Comparison of ENCODE assay signal across 17 cellular contexts in the genomic region with DNA sequence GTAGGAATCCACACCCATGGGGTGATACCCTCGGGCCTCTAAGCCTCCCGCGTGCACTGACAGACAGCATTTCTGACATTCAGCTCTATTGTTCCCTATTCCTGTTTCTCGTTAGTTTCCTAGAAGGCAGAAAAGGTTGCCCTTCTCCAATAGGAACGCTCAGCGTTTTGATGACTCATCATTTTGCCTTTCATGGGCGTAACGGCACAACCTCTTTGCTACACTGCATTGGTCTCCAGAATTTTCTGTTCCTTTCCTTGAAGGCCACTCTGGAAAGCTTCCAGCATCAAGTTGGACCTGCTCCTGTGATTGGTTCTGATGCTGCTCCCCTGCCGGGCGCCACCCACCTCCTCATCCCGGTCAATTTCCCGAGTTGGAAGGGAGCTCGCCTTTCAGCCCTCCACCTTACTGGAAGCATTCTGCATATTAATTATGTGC. TPM values are rescaled to one million over a fixed set of nuclear protein-coding genes. Genes with fewer than 3 reads are reported as not detected.
DNase-seq lines count a peak whose midpoint lies in the region; ATAC-seq and TF ChIP-seq lines count a peak whose summit lies in the region.
"Had no signal": no experiment of that assay in that cellular context is flagged by ENCODE, and none has a peak within 500 bp of the region (broad histone marks: within the 10 kb centered on the region; RNA-seq: fewer than 3 reads in every experiment).

No MANE protein-coding gene starts in this region.

- no peak overlapping the region for H2BK15ac ChIP-seq in neuronal stem cell (ENCODE audit: low read length)

- H3K27ac ChIP-seq in BLaER1 (no peak overlapping the region), SK-N-MC (no peak overlapping the region), neuronal stem cell (replicated peaks; ENCODE audit: low read length) (no peak overlapping the region), tibial nerve (no peak overlapping the region)
- H3K27ac ChIP-seq: vagina, WERI-Rb-1 had no signal

- no peak overlapping the region for H3K4ac ChIP-seq in neuronal stem cell (ENCODE audit: low read length)

- DNase-seq in SK-N-MC (ENCODE audit: low read depth, low spot score) (no peak), fibroblast of mammary gland (ENCODE audit: low read depth) (peak; percentile 25), neuronal stem cell (ENCODE audit: low spot score) (no peak), HuH-7.5 (ENCODE audit: low spot score) (no peak), osteocyte (ENCODE audit: extremely low spot score, unreplicated experiment) (no peak), tibial nerve (ENCODE audit: low spot score in 2 of 2) (no peak)
- no peak for DNase-seq in stimulated activated naive B cell treated with anti-CD40 and anti-IgM and Interleukin-4, amounts not matched to agents 10 μg/mL and 1 μg/mL and 100 μg/mL, for 72 hours
- DNase-seq: activated CD4-positive, alpha-beta T cell treated with anti-CD3 and anti-CD28 coated beads, Interleukin-2, amount 50 U/mL, for 48 hours; activated naive CD4-positive, alpha-beta T cell treated with anti-CD3 and anti-CD28 coated beads, Interleukin-2, amount 10 ng/mL, durations not matched to agents 7 days and 5 days; activated T-cell treated with anti-CD3 and anti-CD28 coated beads, Interleukin-2, amount 50 U/mL, for 1 hour; hippocampal formation; NCI-H1417 treated with DMSO at 0.1 percent for 48 hours; SIG-M5; stimulated activated CD4-positive, alpha-beta T cell treated with anti-CD3 and anti-CD28 coated beads, Interleukin-12 subunit alpha, Interleukin-12 subunit beta, amount 100 ng/mL, for 4 hours; WERI-Rb-1 had no signal

- H3K27ac Mint-ChIP-seq in stimulated activated naive B cell treated with anti-CD40 and anti-IgM and Interleukin-4, amounts not matched to agents 10 μg/mL and 1 μg/mL and 100 μg/mL, for 72 hours, result no peak overlapping the region
- H3K27ac Mint-ChIP-seq in osteocyte (ENCODE audit: unreplicated experiment), result no peak overlapping the region
- H3K27ac Mint-ChIP-seq: activated naive CD4-positive, alpha-beta T cell treated with anti-CD3 and anti-CD28 coated beads, Interleukin-2, amount 10 ng/mL, durations not matched to agents 7 days and 5 days had no signal

- no peak overlapping the region for H2BK120ac ChIP-seq in neuronal stem cell (ENCODE audit: low read depth, low read length)

- H2BK5ac ChIP-seq in neuronal stem cell (ENCODE audit: low read length), result no peak overlapping the region

- TF ChIP-seq EP300 in tibial nerve (IDR thresholded peaks at IDR 0.05), result no peak

- H3K18ac ChIP-seq in neuronal stem cell (ENCODE audit: low read length), result no peak overlapping the region

- no peak overlapping the region for H2AK5ac ChIP-seq in neuronal stem cell (ENCODE audit: low read depth, low read length)

- H3K4me1 Mint-ChIP-seq in stimulated activated naive B cell treated with anti-CD40 and anti-IgM and Interleukin-4, amounts not matched to agents 10 μg/mL and 1 μg/mL and 100 μg/mL, for 72 hours, result no peaks in the 10 kb centered on the region
- no peaks in the 10 kb centered on the region for H3K4me1 Mint-ChIP-seq in osteocyte (ENCODE audit: unreplicated experiment)

- peak overlapping the region; percentile 15 for H2AFZ ChIP-seq in neuronal stem cell (ENCODE audit: low read length)

- H2BK12ac ChIP-seq in neuronal stem cell (ENCODE audit: low read length), result no peak overlapping the region

- H3K14ac ChIP-seq in neuronal stem cell (ENCODE audit: low read length), result no peak overlapping the region

- no peak for TF ChIP-seq CTCF in fibroblast of mammary gland (conservative IDR thresholded peaks at IDR 0.05; ENCODE audit: control insufficient read depth, insufficient read depth, low read depth, low read length)
- no peak for TF ChIP-seq CTCF in osteocyte (IDR thresholded peaks at IDR 0.05)
- no peak for TF ChIP-seq CTCF in tibial nerve (IDR thresholded peaks at IDR 0.05)

- H3K4me3 ChIP-seq in BLaER1, result no peak overlapping the region
- peak overlapping the region; percentile 32 for H3K4me3 ChIP-seq in SK-N-MC
- no peak overlapping the region for H3K4me3 ChIP-seq in fibroblast of mammary gland (ENCODE audit: control insufficient read depth, low read depth, low read length)
- no peak overlapping the region for H3K4me3 ChIP-seq in neuronal stem cell (ENCODE audit: low read length in 2 of 2)
- no peak overlapping the region for H3K4me3 ChIP-seq in tibial nerve
- H3K4me3 ChIP-seq: vagina had no signal

- H3K9me3 ChIP-seq in BLaER1 (no peaks in the 10 kb centered on the region), SK-N-MC (ENCODE audit: low read depth, low read length) (no peaks in the 10 kb centered on the region), neuronal stem cell (replicated peaks in 1 of 2; ENCODE audit: control insufficient read depth in 2 of 2, insufficient read depth in 1 of 2, low read depth in 1 of 2, low read length in 2 of 2) (no peaks in the 10 kb centered on the region), tibial nerve (no peaks in the 10 kb centered on the region)
- H3K9me3 ChIP-seq: vagina had no signal

- H3K36me3 Mint-ChIP-seq in stimulated activated naive B cell treated with anti-CD40 and anti-IgM and Interleukin-4, amounts not matched to agents 10 μg/mL and 1 μg/mL and 100 μg/mL, for 72 hours, result peaks cover 2 to 4% of the 10 kb centered on the region in 2 donors
- no peaks in the 10 kb centered on the region for H3K36me3 Mint-ChIP-seq in osteocyte (ENCODE audit: unreplicated experiment)
- H3K36me3 Mint-ChIP-seq: activated naive CD4-positive, alpha-beta T cell treated with anti-CD3 and anti-CD28 coated beads, Interleukin-2, amount 10 ng/mL, durations not matched to agents 7 days and 5 days had no signal

- no peak overlapping the region for H3K9ac ChIP-seq in BLaER1
- H3K9ac ChIP-seq in SK-N-MC (ENCODE audit: insufficient read length), result no peak overlapping the region
- H3K9ac ChIP-seq in neuronal stem cell (ENCODE audit: low read depth, low read length, poor library complexity), result no peak overlapping the region

- TF ChIP-seq POLR2A in tibial nerve (IDR thresholded peaks at IDR 0.05), result no peak

- no CpG with 5 or more reads among the region's 13 CpGs for whole genome bisulfite sequencing in neuronal stem cell (ENCODE audit: extremely low coverage in 2 of 2, insufficient read length in 2 of 2, insufficient replicate concordance in 1 of 2), 2 donors
- 41 to 55% methylated on average over 13 of the region's 13 CpGs for WGBS in tibial nerve, 2 donors

- no peak overlapping the region for H3K4me3 Mint-ChIP-seq in stimulated activated naive B cell treated with anti-CD40 and anti-IgM and Interleukin-4, amounts not matched to agents 10 μg/mL and 1 μg/mL and 100 μg/mL, for 72 hours
- no peak overlapping the region for H3K4me3 Mint-ChIP-seq in osteocyte (ENCODE audit: unreplicated experiment)
- H3K4me3 Mint-ChIP-seq: activated naive CD4-positive, alpha-beta T cell treated with anti-CD3 and anti-CD28 coated beads, Interleukin-2, amount 10 ng/mL, durations not matched to agents 7 days and 5 days had no signal

- no peaks in the 10 kb centered on the region for H3K79me1 ChIP-seq in neuronal stem cell (ENCODE audit: low read depth, low read length)

- ATAC-seq in stimulated activated naive B cell treated with anti-CD40 and anti-IgM and Interleukin-4, amounts not matched to agents 10 μg/mL and 1 μg/mL and 100 μg/mL, for 72 hours (replicated peaks), result no peak

- no peak overlapping the region for H4K8ac ChIP-seq in neuronal stem cell (ENCODE audit: low read depth, low read length)

- peaks cover 16% of the 10 kb centered on the region for H3K4me1 ChIP-seq in BLaER1
- H3K4me1 ChIP-seq in neuronal stem cell (ENCODE audit: control insufficient read depth in 2 of 2, insufficient read depth in 1 of 2, low read depth in 1 of 2, low read length in 2 of 2), result peaks cover 2 to 3% of the 10 kb centered on the region in 2 donors
- H3K4me1 ChIP-seq in tibial nerve, result peaks cover 0 to 4% (median 0%) of the 10 kb centered on the region in 4 donors
- H3K4me1 ChIP-seq: vagina had no signal

- H4K91ac ChIP-seq in neuronal stem cell (ENCODE audit: low read depth, low read length, poor library complexity), result no peak overlapping the region

- H3K27me3 ChIP-seq in BLaER1 (no peaks in the 10 kb centered on the region), neuronal stem cell (ENCODE audit: control insufficient read depth in 3 of 3, insufficient read depth in 3 of 3, low read depth in 1 of 3, low read length in 3 of 3) (no peaks in the 10 kb centered on the region), tibial nerve (no peaks in the 10 kb centered on the region)
- H3K27me3 ChIP-seq: vagina had no signal

- peaks cover 4 to 14% of the 10 kb centered on the region in 2 donors for H3K27me3 Mint-ChIP-seq in stimulated activated naive B cell treated with anti-CD40 and anti-IgM and Interleukin-4, amounts not matched to agents 10 μg/mL and 1 μg/mL and 100 μg/mL, for 72 hours
- peaks cover 40% of the 10 kb centered on the region for H3K27me3 Mint-ChIP-seq in osteocyte (ENCODE audit: unreplicated experiment)

- H3K23ac ChIP-seq in neuronal stem cell (ENCODE audit: low read depth, low read length, poor library complexity), result no peak overlapping the region

- H3K9me3 Mint-ChIP-seq in stimulated activated naive B cell treated with anti-CD40 and anti-IgM and Interleukin-4, amounts not matched to agents 10 μg/mL and 1 μg/mL and 100 μg/mL, for 72 hours, result no peaks in the 10 kb centered on the region
- H3K9me3 Mint-ChIP-seq in osteocyte (ENCODE audit: unreplicated experiment), result no peaks in the 10 kb centered on the region
- H3K9me3 Mint-ChIP-seq: activated naive CD4-positive, alpha-beta T cell treated with anti-CD3 and anti-CD28 coated beads, Interleukin-2, amount 10 ng/mL, durations not matched to agents 7 days and 5 days had no signal

- no peaks in the 10 kb centered on the region for H4K20me1 ChIP-seq in BLaER1

- H3K4me2 ChIP-seq in BLaER1 (0 out of 2 replicates have a peak overlapping the region, but pooled peaks have one; percentile 5), neuronal stem cell (ENCODE audit: insufficient read depth, low read length, poor library complexity, severe bottlenecking) (no peak overlapping the region)

- H3K36me3 ChIP-seq in BLaER1 (no peaks in the 10 kb centered on the region), SK-N-MC (ENCODE audit: insufficient read depth, low read length) (no peaks in the 10 kb centered on the region), neuronal stem cell (replicated peaks in 1 of 2; ENCODE audit: control insufficient read depth in 2 of 2, insufficient read depth in 2 of 2, low read length in 2 of 2) (no peaks in the 10 kb centered on the region), tibial nerve (no peaks in the 10 kb centered on the region)
- H3K36me3 ChIP-seq: vagina, WERI-Rb-1 had no signal

RNA-seq across cellular contexts. Expression of a gene that starts 13.0 kb away (rescaled TPM):
- polyA plus RNA-seq in neuronal stem cell (2013, experiment 1 of 2), result 21.3 TPM
- 20.7 TPM for polyA plus RNA-seq in neuronal stem cell (2013, experiment 2 of 2)
- total RNA-seq in osteocyte (42.9 and 54.2 TPM in 2 replicates), tibial nerve (10 to 100 TPM; 22.2 to 81.9 (median 34.0) TPM)
